ENCODE assay signal across 1 cellular context in genomic region chr2:108536133-108536780, GRCh38.
A peak's percentile ranks its signal among the peaks of the same experiment; 100 is the strongest.
TF ChIP-seq lines count a peak whose summit lies in the region.

No MANE protein-coding gene starts in this region.

TF ChIP-seq in GM12878, 131 proteins besides CTCF, POLR2A, EP300 and RAD21 (continued from another document):
- no peak for TF ChIP-seq SKIL (IDR thresholded peaks at IDR 0.05; ENCODE audit: low read depth, poor library complexity, severe bottlenecking)
- TF ChIP-seq MYC (IDR thresholded peaks at IDR 0.05; ENCODE audit: insufficient read depth, insufficient read length, insufficient replicate concordance, low read length, severe bottlenecking) = no peak
- no peak for TF ChIP-seq CEBPZ (IDR thresholded peaks at IDR 0.05; ENCODE audit: low read depth, low read length)
- TF ChIP-seq CUX1 (IDR thresholded peaks at IDR 0.05; ENCODE audit: insufficient replicate concordance, low read depth, low read length) = no peak
- TF ChIP-seq ATF7 (IDR thresholded peaks at IDR 0.05; ENCODE audit: low read depth) = no peak
- TF ChIP-seq ZBTB40 (IDR thresholded peaks at IDR 0.05; ENCODE audit: borderline replicate concordance) = no peak
- peak; percentile 90 for TF ChIP-seq ZBTB33 (IDR thresholded peaks at IDR 0.05)
- TF ChIP-seq TARDBP (IDR thresholded peaks at IDR 0.05; ENCODE audit: borderline replicate concordance) = no peak
- no peak for TF ChIP-seq EED (IDR thresholded peaks at IDR 0.05; ENCODE audit: low read depth)
- TF ChIP-seq ZBTB11 (CRISPR knock-in tag; IDR thresholded peaks at IDR 0.05) = no peak
- no peak for TF ChIP-seq WRNIP1 (IDR thresholded peaks at IDR 0.05; ENCODE audit: borderline replicate concordance, low read depth, low read length)
- TF ChIP-seq MLLT1 (IDR thresholded peaks at IDR 0.05) = peak; percentile 50
- no peak for TF ChIP-seq ATF2 (IDR thresholded peaks at IDR 0.05; ENCODE audit: low read length)
- TF ChIP-seq IRF3 (IDR thresholded peaks at IDR 0.05) = no peak
